Comparison of ENCODE assay signal across 21 cellular contexts in the genomic region with DNA sequence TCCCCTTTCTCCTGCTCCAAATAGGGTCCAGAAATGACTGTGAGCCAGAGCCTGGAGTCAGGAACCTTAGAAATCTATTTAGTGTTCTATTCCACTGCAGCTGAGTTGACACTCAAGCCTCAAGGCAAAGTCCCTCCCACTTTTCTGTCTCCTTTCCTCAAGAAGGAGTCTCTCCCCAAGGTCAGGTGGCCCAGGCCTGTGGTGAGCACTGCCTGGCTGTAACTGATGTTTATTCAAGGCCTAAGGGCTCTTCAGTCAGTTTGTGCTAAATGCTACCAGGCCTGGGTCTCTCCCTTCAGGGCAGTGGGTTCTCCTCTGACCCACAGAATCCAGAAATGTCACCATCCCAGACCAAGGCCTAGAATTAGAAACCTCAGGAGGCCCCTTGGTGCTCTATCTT.
"Had no signal": no experiment of that assay in that cellular context is flagged by ENCODE, and none has a peak within 500 bp of the region (broad histone marks: within the 10 kb centered on the region; RNA-seq: fewer than 3 reads in every experiment).

No MANE protein-coding gene starts in this region.

- H3K36me3 ChIP-seq: spleen, tibial artery, upper lobe of left lung, vagina had no signal

- H3K9me3 ChIP-seq: tibial artery, upper lobe of left lung, vagina had no signal

- H3K4me1 ChIP-seq: foreskin keratinocyte, spleen, tibial artery, upper lobe of left lung, vagina had no signal

- H3K36me3 Mint-ChIP-seq: naive B cell; stimulated activated memory B cell treated with anti-CD40 and anti-IgM and Interleukin-4, amounts not matched to agents 10 μg/mL and 1 μg/mL and 100 μg/mL, for 72 hours had no signal

- H3K27ac Mint-ChIP-seq: stimulated activated memory B cell treated with anti-CD40 and anti-IgM and Interleukin-4, amounts not matched to agents 10 μg/mL and 1 μg/mL and 100 μg/mL, for 72 hours; stimulated activated naive CD8-positive, alpha-beta T cell treated with anti-CD3 and anti-CD28 coated beads, Interleukin-15, Interleukin-2, amounts not matched to agents 100 ng/mL and 50 ng/mL, for 24 hours had no signal

- H3K4me1 Mint-ChIP-seq: naive B cell; stimulated activated memory B cell treated with anti-CD40 and anti-IgM and Interleukin-4, amounts not matched to agents 10 μg/mL and 1 μg/mL and 100 μg/mL, for 72 hours had no signal

- ATAC-seq: foreskin keratinocyte; left cardiac atrium; left ventricle myocardium superior; sciatic nerve; stimulated activated memory B cell treated with anti-CD40 and anti-IgM and Interleukin-4, amounts not matched to agents 10 μg/mL and 1 μg/mL and 100 μg/mL, for 72 hours had no signal

- FAIRE-seq: colon, endothelial cell of umbilical vein, keratinocyte had no signal

- H3K27me3 ChIP-seq: foreskin keratinocyte, spleen, tibial artery, upper lobe of left lung, vagina had no signal

- H3K4me3 Mint-ChIP-seq: naive B cell; stimulated activated memory B cell treated with anti-CD40 and anti-IgM and Interleukin-4, amounts not matched to agents 10 μg/mL and 1 μg/mL and 100 μg/mL, for 72 hours; stimulated activated naive CD8-positive, alpha-beta T cell treated with anti-CD3 and anti-CD28 coated beads, Interleukin-15, Interleukin-2, amounts not matched to agents 100 ng/mL and 50 ng/mL, for 24 hours had no signal

- H3K27ac ChIP-seq: foreskin keratinocyte, spleen, tibial artery, upper lobe of left lung, vagina had no signal

- H3K27me3 Mint-ChIP-seq: naive B cell; stimulated activated memory B cell treated with anti-CD40 and anti-IgM and Interleukin-4, amounts not matched to agents 10 μg/mL and 1 μg/mL and 100 μg/mL, for 72 hours; stimulated activated naive CD8-positive, alpha-beta T cell treated with anti-CD3 and anti-CD28 coated beads, Interleukin-15, Interleukin-2, amounts not matched to agents 100 ng/mL and 50 ng/mL, for 24 hours had no signal

- H3K4me3 ChIP-seq: spleen, tibial artery, upper lobe of left lung, vagina had no signal

- DNase-seq: dermis blood vessel endothelial cell; erythroblast; foreskin keratinocyte; hypothalamus; left cardiac atrium; left ventricle myocardium superior; mesendoderm; naive B cell; spleen; stimulated activated CD4-positive, alpha-beta T cell treated with anti-CD3 and anti-CD28 coated beads, Interleukin-15, amount 100 ng/mL, for 24 hours; stimulated activated CD4-positive, alpha-beta T cell treated with anti-CD3 and anti-CD28 coated beads, Interleukin-1b, Interleukin-23, amount 100 ng/mL, for 48 hours; stimulated activated CD4-positive, alpha-beta T cell treated with anti-CD3 and anti-CD28 coated beads, Interleukin-4, amount 100 ng/mL, for 24 hours; tibial artery had no signal
